ENCODE assay signal across 1 cellular context in genomic region chr4:72951147-72951546, GRCh38.
TF ChIP-seq lines count a peak whose summit lies in the region.

No MANE protein-coding gene starts in this region.

TF ChIP-seq in HepG2, 621 proteins besides CTCF, POLR2A, EP300 and RAD21 (continued from another document):
- TF ChIP-seq NFAT5 (CRISPR knock-in tag; IDR thresholded peaks at IDR 0.05) (no peak), ZBTB44 (CRISPR knock-in tag; IDR thresholded peaks at IDR 0.05) (no peak), IKZF1 (IDR thresholded peaks at IDR 0.05) (no peak), CREB3 (CRISPR knock-in tag; IDR thresholded peaks at IDR 0.05) (no peak), ZFP1 (CRISPR knock-in tag; IDR thresholded peaks at IDR 0.05) (no peak), ZNF7 (CRISPR knock-in tag; IDR thresholded peaks at IDR 0.05) (no peak), ARNTL (CRISPR knock-in tag; IDR thresholded peaks at IDR 0.05) (no peak), SMYD3 (CRISPR knock-in tag; IDR thresholded peaks at IDR 0.05) (no peak), ARID5B (CRISPR knock-in tag; IDR thresholded peaks at IDR 0.05) (no peak), IKZF5 (CRISPR knock-in tag; IDR thresholded peaks at IDR 0.05) (no peak), ZZZ3 (CRISPR knock-in tag; IDR thresholded peaks at IDR 0.05; ENCODE audit: borderline replicate concordance) (no peak), ZSCAN9 (CRISPR knock-in tag; IDR thresholded peaks at IDR 0.05; ENCODE audit: borderline replicate concordance) (no peak), ZNF160 (CRISPR knock-in tag; IDR thresholded peaks at IDR 0.05) (no peak), POLR2G (IDR thresholded peaks at IDR 0.05; ENCODE audit: low read depth, low read length) (no peak), ZBTB2 (CRISPR knock-in tag; IDR thresholded peaks at IDR 0.05; ENCODE audit: low read depth) (no peak), AHDC1 (CRISPR knock-in tag; IDR thresholded peaks at IDR 0.05; ENCODE audit: borderline replicate concordance) (no peak)
